ENCODE assay signal across 8 cellular contexts in the genomic region with DNA sequence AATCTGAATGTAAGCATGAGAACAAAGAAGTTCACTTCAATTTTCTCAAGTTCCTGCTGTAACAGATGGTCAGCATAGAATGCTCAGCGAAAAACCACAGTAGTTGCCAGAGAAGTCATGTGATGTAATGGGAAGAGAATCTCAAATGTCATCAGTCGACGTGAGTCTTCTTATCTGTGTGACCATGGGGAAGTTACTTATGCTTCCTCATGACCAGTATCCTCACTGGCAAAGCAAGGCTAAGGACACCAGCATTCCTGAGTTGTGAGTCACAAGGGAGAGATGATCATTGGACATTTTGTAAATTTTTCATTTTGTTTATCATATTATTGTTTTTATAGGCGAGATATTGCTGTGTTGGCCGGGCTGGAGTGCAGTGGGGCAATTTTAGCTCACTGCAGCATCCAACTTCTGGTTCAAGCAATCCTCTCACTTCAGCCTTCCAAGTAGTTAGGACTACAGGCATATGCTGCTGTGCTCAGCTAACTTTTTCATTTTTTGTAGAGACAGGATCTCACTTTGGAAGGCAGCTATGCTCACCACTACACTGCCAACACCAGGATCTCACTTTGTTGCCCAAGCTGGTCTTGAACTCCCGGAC. TPM values are rescaled to one million over a fixed set of nuclear protein-coding genes. Genes with fewer than 3 reads are reported as not detected.
A peak's percentile ranks its signal among the peaks of the same experiment; 100 is the strongest.
DNase-seq lines count a peak whose midpoint lies in the region; ATAC-seq, FAIRE-seq and TF ChIP-seq lines count a peak whose summit lies in the region.

No MANE protein-coding gene starts in this region.

- no peak overlapping the region for H3K4me3 Mint-ChIP-seq in activated CD4-positive, alpha-beta memory T cell treated with anti-CD3 and anti-CD28 coated beads, Interleukin-2, amount 10 ng/mL, durations not matched to agents 7 days and 5 days

- no peaks in the 10 kb centered on the region for H3K36me3 Mint-ChIP-seq in activated CD4-positive, alpha-beta memory T cell treated with anti-CD3 and anti-CD28 coated beads, Interleukin-2, amount 10 ng/mL, durations not matched to agents 7 days and 5 days (ENCODE audit: low read depth)

- H3K27me3 Mint-ChIP-seq in activated CD4-positive, alpha-beta memory T cell treated with anti-CD3 and anti-CD28 coated beads, Interleukin-2, amount 10 ng/mL, durations not matched to agents 7 days and 5 days = no peaks in the 10 kb centered on the region

- H2AFZ ChIP-seq in HepG2 (ENCODE audit: low read length) = no peak overlapping the region

- CTCF ChIA-PET in HepG2 (lab: Yijun Ruan, JAX; ENCODE audit: low intra/inter-chr PET ratio, low total read pairs) = no interaction called here
- CTCF ChIA-PET in activated CD4-positive, alpha-beta memory T cell treated with anti-CD3 and anti-CD28 coated beads, Interleukin-2, amount 10 ng/mL, durations not matched to agents 7 days and 5 days (lab: Charles Lee) = interaction anchor here (0.6 kb wide), 1 partner anchor 21 kb away, joined by 3 read pairs; no protein-coding TSS in a partner anchor

- H3K27ac ChIP-seq in HepG2 (ENCODE audit: extremely low read length, insufficient read depth, low read length) (no peak overlapping the region), vagina (peak overlapping the region; percentile 72)

- TF ChIP-seq EP300 in HepG2 (IDR thresholded peaks at IDR 0.05; ENCODE audit: low read depth in 2 of 2, low read length in 2 of 2) (no peak), HepG2 (CRISPR knock-in tag; IDR thresholded peaks at IDR 0.05; ENCODE audit: borderline replicate concordance) (no peak)

- ATAC-seq in GM21529 (IDR thresholded peaks at IDR 0.05; ENCODE audit: unreplicated experiment) = peak; percentile 91
- ATAC-seq in HepG2 = no peak

- H3K4me1 ChIP-seq in HepG2 (ENCODE audit: insufficient read depth, low read length) (peaks cover 8% of the 10 kb centered on the region), vagina (peaks cover 18% of the 10 kb centered on the region)

- no peaks in the 10 kb centered on the region for H3K9me3 Mint-ChIP-seq in activated CD4-positive, alpha-beta memory T cell treated with anti-CD3 and anti-CD28 coated beads, Interleukin-2, amount 10 ng/mL, durations not matched to agents 7 days and 5 days

- no peaks in the 10 kb centered on the region for H3K27me3 ChIP-seq in bronchial epithelial cell (ENCODE audit: control insufficient read depth, insufficient read depth, low read length)
- H3K27me3 ChIP-seq in HepG2 (ENCODE audit: control insufficient read depth in 1 of 2, insufficient read depth in 2 of 2, low read length in 2 of 2) = no peaks in the 10 kb centered on the region; a peak in 2 of 5 replicates
- H3K27me3 ChIP-seq in vagina = no peaks in the 10 kb centered on the region

- 30% methylated on average over 6 of the region's 6 CpGs for WGBS in HepG2 (ENCODE audit: low lambda C conversion rate)

- no peaks in the 10 kb centered on the region for H3K9me3 ChIP-seq in HepG2 (ENCODE audit: low read length)
- no peaks in the 10 kb centered on the region for H3K9me3 ChIP-seq in vagina

- H3K27ac Mint-ChIP-seq in activated CD4-positive, alpha-beta memory T cell treated with anti-CD3 and anti-CD28 coated beads, Interleukin-2, amount 10 ng/mL, durations not matched to agents 7 days and 5 days = no peak overlapping the region

- H3K9ac ChIP-seq in HepG2 (ENCODE audit: insufficient read depth, low read depth, low read length) = no peak overlapping the region

- no peak for FAIRE-seq in bronchial epithelial cell (lab: Jason Lieb, UNC)
- no peak for FAIRE-seq in HepG2 (lab: Jason Lieb, UNC)

- no peak overlapping the region for H3K4me2 ChIP-seq in HepG2 (ENCODE audit: low read depth, low read length)

- intact Hi-C loops in HepG2 (cut with micrococcal nuclease; ENCODE audit: unreplicated experiment) (no loop called here), vagina (cut with DNase I) (no loop called here)

- in situ Hi-C loops in HepG2 (cut with HindIII; ENCODE audit: extremely low pct_ligation_motif_present, low pct_unique_long_range_greater_than_20kb) = no loop called here

- TF ChIP-seq CTCF in NB4 (IDR thresholded peaks at IDR 0.05; ENCODE audit: low read depth, low read length) = no peak
- TF ChIP-seq CTCF in bronchial epithelial cell (IDR thresholded peaks at IDR 0.05; ENCODE audit: insufficient read depth, low read length, severe bottlenecking) = no peak
- TF ChIP-seq CTCF in HepG2 (CRISPR knock-in tag; IDR thresholded peaks at IDR 0.05) = no peak
- no peak for TF ChIP-seq CTCF in vagina (IDR thresholded peaks at IDR 0.05)

- H4K20me1 ChIP-seq in HepG2 (ENCODE audit: insufficient read depth, low read length) = no peaks in the 10 kb centered on the region

- no peak for TF ChIP-seq POLR2A in NB4 (IDR thresholded peaks at IDR 0.05; ENCODE audit: extremely low read depth, insufficient read length)
- TF ChIP-seq POLR2A in HepG2 (IDR thresholded peaks at IDR 0.05; ENCODE audit: insufficient read depth in 1 of 2, low read depth in 2 of 2, low read length in 2 of 2) = no peak
- TF ChIP-seq POLR2A in vagina (IDR thresholded peaks at IDR 0.05) = no peak

- DNase-seq in AG08395 (ENCODE audit: low spot score) (peak; percentile 95), NB4 (ENCODE audit: low read depth) (peak; percentile 91), bronchial epithelial cell (ENCODE audit: low read depth) (peak; percentile 63), HepG2 (ENCODE audit: low spot score) (peak; percentile 54), vagina (ENCODE audit: extremely low spot score in 2 of 2) (no peak), NCI-H1105 treated with DMSO at 0.1 percent for 48 hours (lab: John Stamatoyannopoulos, UW) (no peak)
- no peak for DNase-seq in activated CD4-positive, alpha-beta memory T cell treated with anti-CD3 and anti-CD28 coated beads, Interleukin-2, amount 10 ng/mL, durations not matched to agents 7 days and 5 days

- no TSS peak for BruUV-seq in HepG2 (replicated peaks; lab: Mats Ljungman, UMichigan)

- POLR2A ChIA-PET in HepG2 (lab: Yijun Ruan, JAX) = no interaction called here
- POLR2A ChIA-PET in activated CD4-positive, alpha-beta memory T cell treated with anti-CD3 and anti-CD28 coated beads, Interleukin-2, amount 10 ng/mL, durations not matched to agents 7 days and 5 days (lab: Charles Lee) = no interaction called here

- no peaks in the 10 kb centered on the region for H3K36me3 ChIP-seq in bronchial epithelial cell (ENCODE audit: control insufficient read depth, insufficient read depth, low read length)
- H3K36me3 ChIP-seq in HepG2 (replicated peaks in 1 of 2; ENCODE audit: control insufficient read depth in 1 of 2, insufficient read depth in 2 of 2, low read length in 2 of 2) = no peaks in the 10 kb centered on the region
- H3K36me3 ChIP-seq in vagina = no peaks in the 10 kb centered on the region

- H3K4me3 ChIP-seq in NB4 (ENCODE audit: low read depth, low read length) = no peak overlapping the region
- H3K4me3 ChIP-seq in bronchial epithelial cell (ENCODE audit: low read depth, low read length) = no peak overlapping the region
- no peak overlapping the region for H3K4me3 ChIP-seq in HepG2 (replicated peaks in 1 of 3; ENCODE audit: insufficient read depth in 1 of 3, low read depth in 2 of 3, low read length in 3 of 3)
- H3K4me3 ChIP-seq in vagina = no peak overlapping the region

- no peaks in the 10 kb centered on the region for H3K79me2 ChIP-seq in HepG2 (ENCODE audit: insufficient read depth, low read length)

- TF ChIP-seq RAD21 in HepG2 (CRISPR knock-in tag; IDR thresholded peaks at IDR 0.05) = no peak

- H3K4me1 Mint-ChIP-seq in activated CD4-positive, alpha-beta memory T cell treated with anti-CD3 and anti-CD28 coated beads, Interleukin-2, amount 10 ng/mL, durations not matched to agents 7 days and 5 days = no peaks in the 10 kb centered on the region

TF ChIP-seq in HepG2, 621 proteins besides CTCF, POLR2A, EP300 and RAD21:
- TF ChIP-seq GATAD1 (CRISPR knock-in tag; IDR thresholded peaks at IDR 0.05) (no peak), CREB1 (IDR thresholded peaks at IDR 0.05) (0 out of 2 replicates have a peak, but pooled peaks have one; percentile 32), CREB1 (CRISPR knock-in tag; IDR thresholded peaks at IDR 0.05) (no peak), AHR (CRISPR knock-in tag; IDR thresholded peaks at IDR 0.05) (no peak), MAFK (conservative IDR thresholded peaks at IDR 0.05 in 1 of 2, IDR thresholded peaks at IDR 0.05 in 1 of 2; ENCODE audit: low read length in 2 of 2) (no peak), RBM22 (optimal IDR thresholded peaks at IDR 0.05; ENCODE audit: low read length) (no peak), FOSL2 (CRISPR knock-in tag; IDR thresholded peaks at IDR 0.05) (peak; percentile 51; the same call in 1 of the 2 replicates)
TF ChIP-seq in HepG2: peak in this region for 2.

RNA-seq across cellular contexts. Expression of a gene that starts 21.9 kb away (rescaled TPM):
- total RNA-seq in bronchial epithelial cell = 13.4 and 73.4 TPM in 2 replicates
- 56.1 and 58.8 TPM in 2 replicates for total RNA-seq in HepG2 (2016; rRNA removed; fragmentation: Illumina TruSeq; extraction: Trizol)
- total RNA-seq in HepG2 (2016; cell fraction: cytosol; rRNA removed; fragmentation: Illumina TruSeq; extraction: Trizol; ENCODE audit: low read depth) = 10.2 and 13.0 TPM in 2 replicates
- total RNA-seq in HepG2 (2016; cell fraction: insoluble cytoplasmic fraction; rRNA removed; fragmentation: Illumina TruSeq; extraction: Trizol) = 46.1 and 56.2 TPM in 2 replicates
- 19.9 and 20.9 TPM in 2 replicates for total RNA-seq in HepG2 (2016; cell fraction: membrane; rRNA removed; fragmentation: Illumina TruSeq; extraction: Trizol)
- total RNA-seq in HepG2 (2016; cell fraction: nucleus; rRNA removed; fragmentation: Illumina TruSeq; extraction: Trizol) = 74.0 and 78.2 TPM in 2 replicates
- polyA plus RNA-seq in HepG2 (2011; rRNA removed) = 42.1 and 56.2 TPM in 2 replicates
- polyA plus RNA-seq in HepG2 (2011; cell fraction: cytosol; rRNA removed) = 54.8 and 55.2 TPM in 2 replicates
- polyA plus RNA-seq in HepG2 (2011; cell fraction: nucleus; rRNA removed) = 207 TPM in 2 replicates
- 47.4 and 50.1 TPM in 2 replicates for polyA plus RNA-seq in HepG2 (2012)
- 4.1 and 4.3 TPM in 2 replicates for polyA plus RNA-seq in HepG2 (2016; cell fraction: cytosol; fragmentation: Illumina TruSeq; extraction: Trizol; ENCODE audit: low read depth)
- 46.8 and 48.8 TPM in 2 replicates for polyA plus RNA-seq in HepG2 (2016; cell fraction: insoluble cytoplasmic fraction; fragmentation: Illumina TruSeq; extraction: Trizol; ENCODE audit: low read depth)
- polyA plus RNA-seq in HepG2 (2016; cell fraction: membrane; fragmentation: Illumina TruSeq; extraction: Trizol; ENCODE audit: low read depth) = 9.3 and 10.2 TPM in 2 replicates
- polyA plus RNA-seq in HepG2 (2016; cell fraction: nucleus; fragmentation: Illumina TruSeq; extraction: Trizol; ENCODE audit: insufficient read depth, low read depth) = 92.7 and 107 TPM in 2 replicates
- polyA minus RNA-seq in HepG2 (2011; rRNA and poly(A)+ RNA removed; ENCODE audit: low replicate concordance) = 62.6 and 656 TPM in 2 replicates
- 24.9 and 25.8 TPM in 2 replicates for polyA minus RNA-seq in HepG2 (2011; cell fraction: cytosol; rRNA and poly(A)+ RNA removed)
- 193 and 212 TPM in 2 replicates for polyA minus RNA-seq in HepG2 (2011; cell fraction: nucleus; rRNA and poly(A)+ RNA removed)
- 608 TPM for total RNA-seq in vagina
- total RNA-seq in activated CD4-positive, alpha-beta memory T cell treated with anti-CD3 and anti-CD28 coated beads, Interleukin-2, amount 10 ng/mL, durations not matched to agents 7 days and 5 days = 10 to 100 TPM; 27.9 to 35.1 TPM

Comparison
In these comparisons a context has a peak if more than half of its experiments do, and no peak if none do; other contexts are left out.
1. DNase-seq: peak in AG08395 (single experiment), NB4 (single experiment), bronchial epithelial cell (single experiment) and HepG2 (single experiment); none in vagina (0 of 2), activated CD4-positive, alpha-beta memory T cell treated with anti-CD3 and anti-CD28 coated beads, Interleukin-2, amount 10 ng/mL, durations not matched to agents 7 days and 5 days (single experiment) and NCI-H1105 treated with DMSO at 0.1 percent for 48 hours (single experiment).